Comparison of ENCODE assay signal across 17 cellular contexts in the genomic region with DNA sequence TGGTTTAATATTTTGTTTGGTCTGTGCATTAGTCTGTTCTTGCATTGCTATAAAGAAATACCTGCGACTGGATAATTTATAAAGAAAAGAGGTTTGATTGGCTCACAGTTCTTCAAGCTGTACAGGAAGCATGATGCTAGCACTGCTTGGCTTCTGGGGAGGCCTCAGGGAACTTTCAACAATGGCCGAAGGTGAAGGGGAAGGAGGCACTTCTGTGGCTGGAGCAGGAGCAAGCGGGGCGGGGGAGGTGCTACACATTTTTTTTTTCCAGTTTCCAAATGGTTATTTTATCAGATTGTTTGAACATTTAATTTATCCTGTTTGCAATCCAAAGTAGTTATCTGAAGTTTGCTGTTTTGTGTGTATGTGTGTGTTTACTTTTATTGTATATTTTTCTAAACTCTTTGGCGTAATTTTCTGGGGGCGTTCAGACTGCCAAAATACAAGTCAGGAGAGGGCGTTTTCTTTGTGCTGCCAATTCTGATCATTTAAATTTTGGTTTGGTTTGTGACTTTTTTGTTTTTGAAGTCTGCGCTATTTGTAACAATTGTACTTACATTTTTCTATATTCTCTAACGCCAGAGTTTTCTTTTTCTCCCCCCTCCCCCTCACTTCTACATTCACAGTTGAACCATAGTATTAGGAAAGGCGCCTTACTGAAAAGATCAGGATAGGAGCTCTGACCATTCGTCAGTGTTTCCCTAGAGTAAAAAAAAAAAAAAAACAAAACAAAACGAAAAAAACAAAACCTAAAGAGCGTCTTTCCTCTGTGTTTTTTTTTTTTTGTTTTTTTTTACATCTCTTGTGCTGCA.
"Had no signal": no experiment of that assay in that cellular context is flagged by ENCODE, and none has a peak within 500 bp of the region (broad histone marks: within the 10 kb centered on the region; RNA-seq: fewer than 3 reads in every experiment).

No MANE protein-coding gene starts in this region.

- H3K4me1 ChIP-seq: adrenal gland, psoas muscle, testis had no signal

- H3K27me3 ChIP-seq: adrenal gland, right lobe of liver, testis had no signal

- H3K36me3 ChIP-seq: adrenal gland, right lobe of liver had no signal

- ATAC-seq: left colon; naive thymus-derived CD4-positive, alpha-beta T cell; psoas muscle; stimulated activated naive CD8-positive, alpha-beta T cell treated with anti-CD3 and anti-CD28 coated beads, Interleukin-15, Interleukin-2, amounts not matched to agents 100 U/mL and 50 U/mL, for 24 hours had no signal

- H3K36me3 Mint-ChIP-seq: activated CD4-positive, alpha-beta memory T cell treated with anti-CD3 and anti-CD28 coated beads for 36 hours had no signal

- H3K9me3 Mint-ChIP-seq: activated CD4-positive, alpha-beta memory T cell treated with anti-CD3 and anti-CD28 coated beads for 36 hours; activated naive CD4-positive, alpha-beta T cell treated with anti-CD3 and anti-CD28 coated beads for 36 hours had no signal

- DNase-seq: activated CD4-positive, CD25-positive, alpha-beta regulatory T cell treated with anti-CD3 and anti-CD28 coated beads, Interleukin-2, amount 50 U/mL, for 72 hours; activated CD8-positive, alpha-beta memory T cell treated with anti-CD3 and anti-CD28 coated beads, Interleukin-2, amount 50 U/mL, for 4 hours; activated naive CD4-positive, alpha-beta T cell treated with anti-CD3 and anti-CD28 coated beads for 36 hours; caudate nucleus; cortex of kidney; effector CD8-positive, alpha-beta T cell; left colon; naive thymus-derived CD4-positive, alpha-beta T cell; psoas muscle; right lobe of liver; stimulated activated CD4-positive, alpha-beta T cell treated with anti-CD3 and anti-CD28 coated beads, Interleukin-2, amount 100 ng/mL, for 24 hours; stimulated activated naive CD8-positive, alpha-beta T cell treated with anti-CD3 and anti-CD28 coated beads, Interleukin-15, Interleukin-2, amounts not matched to agents 100 U/mL and 50 U/mL, for 24 hours; testis had no signal

- H3K27ac Mint-ChIP-seq: activated CD4-positive, alpha-beta memory T cell treated with anti-CD3 and anti-CD28 coated beads for 36 hours; activated naive CD4-positive, alpha-beta T cell treated with anti-CD3 and anti-CD28 coated beads for 36 hours had no signal

- H3K9me3 ChIP-seq: adrenal gland, psoas muscle, right lobe of liver, testis had no signal

- H3K4me3 Mint-ChIP-seq: activated CD4-positive, alpha-beta memory T cell treated with anti-CD3 and anti-CD28 coated beads for 36 hours; activated naive CD4-positive, alpha-beta T cell treated with anti-CD3 and anti-CD28 coated beads for 36 hours had no signal

- H3K27ac ChIP-seq: adrenal gland, epithelial cell of prostate, psoas muscle, right lobe of liver, testis had no signal

- H3K4me3 ChIP-seq: lung had no signal
